Comparison of ENCODE assay signal across 22 cellular contexts in genomic region chr15:98939311-98940080, GRCh38.
"Had no signal": no experiment of that assay in that cellular context is flagged by ENCODE, and none has a peak within 500 bp of the region (broad histone marks: within the 10 kb centered on the region; RNA-seq: fewer than 3 reads in every experiment).

No MANE protein-coding gene starts in this region.

- H3K27me3 ChIP-seq: colonic mucosa had no signal

- H3K27ac ChIP-seq: colonic mucosa had no signal

- H3K9me3 ChIP-seq: colonic mucosa had no signal

- DNase-seq: activated CD4-positive, alpha-beta memory T cell treated with anti-CD3 and anti-CD28 coated beads for 36 hours; activated CD4-positive, alpha-beta T cell treated with anti-CD3 and anti-CD28 coated beads, Interleukin-2, amount 10 ng/mL, durations not matched to agents 7 days and 5 days; activated CD4-positive, CD25-positive, alpha-beta regulatory T cell; activated CD8-positive, alpha-beta memory T cell treated with anti-CD3 and anti-CD28 coated beads for 24 hours; activated gamma-delta T cell treated with Interleukin-2 at 50 U/mL for 16 hours; activated naive CD4-positive, alpha-beta T cell treated with anti-CD3 and anti-CD28 coated beads, Interleukin-2, amount 10 ng/mL, durations not matched to agents 7 days and 5 days; activated naive CD8-positive, alpha-beta T cell treated with anti-CD3 and anti-CD28 coated beads for 36 hours; activated T-cell treated with anti-CD3 and anti-CD28 coated beads, Interleukin-2, amount 50 U/mL, for 4 hours; cerebellar nuclear complex; colonic mucosa; Kasumi-1; NCI-H1048; NCI-H1417 treated with DMSO at 0.1 percent for 48 hours; NCI-H1694; NCI-H2029; NCI-H2107; NCI-H510A treated with DMSO at 0.1 percent for 48 hours; NCI-H69; PC-3; SHP77 treated with DMSO at 0.1 percent for 48 hours; T-helper 17 cell; T1000 had no signal

- H3K4me1 ChIP-seq: colonic mucosa had no signal

- H3K36me3 ChIP-seq: colonic mucosa had no signal

- H3K4me3 ChIP-seq: colonic mucosa had no signal

- ATAC-seq: activated T-cell treated with anti-CD3 and anti-CD28 coated beads, Interleukin-2, amount 50 U/mL, for 4 hours; PC-3; T-helper 17 cell had no signal
